18 cellular contexts compared by ENCODE assay signal in genomic region chr9:96080364-96080763, GRCh38.
DNase-seq lines count a peak whose midpoint lies in the region; ATAC-seq and FAIRE-seq lines count a peak whose summit lies in the region.
"Had no signal": no experiment of that assay in that cellular context is flagged by ENCODE, and none has a peak within 500 bp of the region (broad histone marks: within the 10 kb centered on the region; RNA-seq: fewer than 3 reads in every experiment).

No MANE protein-coding gene starts in this region.

- no peak for ATAC-seq in HG03442 (IDR thresholded peaks at IDR 0.05; ENCODE audit: unreplicated experiment)
- ATAC-seq in left ventricle myocardium superior = no peak
- ATAC-seq: CD8-positive, alpha-beta T cell; effector memory CD8-positive, alpha-beta T cell; left colon; naive thymus-derived CD4-positive, alpha-beta T cell; WTC11 had no signal

- intact Hi-C loops in left ventricle myocardium superior (cut with micrococcal nuclease) = no loop called here

- peak; percentile 85 for FAIRE-seq in urothelium cell line (lab: Jason Lieb, UNC)
- FAIRE-seq: GM12892 had no signal

- DNase-seq in NCI-H2196 (lab: John Stamatoyannopoulos, UW; ENCODE audit: unreplicated experiment) = peak; percentile 14
- no peak for DNase-seq in NCI-H2196 treated with DMSO at 0.1 percent for 48 hours (lab: John Stamatoyannopoulos, UW; ENCODE audit: unreplicated experiment)
- DNase-seq in astrocyte of the hippocampus (ENCODE audit: low read depth, low spot score) = peak; percentile 67
- DNase-seq in kidney glomerular epithelial cell (lab: John Stamatoyannopoulos, UW) = peak; percentile 95
- DNase-seq in urothelium cell line (ENCODE audit: low spot score) = peak; percentile 84
- no peak for DNase-seq in stimulated activated CD4-positive, alpha-beta T cell treated with anti-CD3 and anti-CD28 coated beads, Interleukin-4, amount 100 ng/mL, for 24 hours
- DNase-seq in left ventricle myocardium superior = no peak
- DNase-seq: CD8-positive, alpha-beta T cell; effector memory CD8-positive, alpha-beta T cell; head of caudate nucleus; HFFc6; left colon; naive thymus-derived CD4-positive, alpha-beta T cell; NCI-H2081 treated with DMSO at 0.1 percent for 48 hours; stimulated activated CD4-positive, alpha-beta T cell treated with anti-CD3 and anti-CD28 coated beads, Interleukin-1b, Interleukin-23, amount 100 ng/mL, for 48 hours had no signal

Comparison
In these comparisons a context has a peak if more than half of its experiments do, and no peak if none do; other contexts are left out.
1. DNase-seq: peak in NCI-H2196 (single experiment), astrocyte of the hippocampus (single experiment), kidney glomerular epithelial cell (single experiment) and urothelium cell line (single experiment); none in NCI-H2196 treated with DMSO at 0.1 percent for 48 hours (single experiment), stimulated activated CD4-positive, alpha-beta T cell treated with anti-CD3 and anti-CD28 coated beads, Interleukin-4, amount 100 ng/mL, for 24 hours (single experiment) and left ventricle myocardium superior (single experiment).